In the genomic region with DNA sequence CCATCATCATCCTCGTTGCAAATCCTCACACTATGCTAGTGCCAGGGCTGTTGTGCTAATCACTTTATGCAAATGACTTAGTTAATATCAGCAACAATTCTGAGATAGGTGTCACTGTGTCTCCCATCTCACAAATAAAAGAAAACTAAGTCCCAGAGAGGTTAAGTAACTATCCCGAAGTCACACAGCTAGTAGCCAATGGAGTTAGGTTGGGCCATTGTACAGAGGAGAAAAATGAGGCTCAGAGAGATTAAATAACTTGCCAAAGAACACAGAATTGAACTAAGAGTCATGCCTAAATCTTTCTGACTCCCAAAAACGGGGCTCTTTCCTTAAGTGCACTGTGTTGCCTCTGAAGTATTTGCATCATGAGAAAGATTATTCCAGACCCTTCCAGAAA, we compare ENCODE assay signal across 30 cellular contexts.
"Had no signal": no experiment of that assay in that cellular context is flagged by ENCODE, and none has a peak within 500 bp of the region (broad histone marks: within the 10 kb centered on the region; RNA-seq: fewer than 3 reads in every experiment).

No MANE protein-coding gene starts in this region.

- H3K27me3 Mint-ChIP-seq: activated CD4-positive, alpha-beta T cell treated with anti-CD3 and anti-CD28 coated beads, Interleukin-2, amount 10 ng/mL, durations not matched to agents 7 days and 5 days had no signal

- H3K4me3 Mint-ChIP-seq: activated CD4-positive, alpha-beta T cell treated with anti-CD3 and anti-CD28 coated beads for 36 hours; activated CD4-positive, alpha-beta T cell treated with anti-CD3 and anti-CD28 coated beads, Interleukin-2, amount 10 ng/mL, durations not matched to agents 7 days and 5 days; activated CD8-positive, alpha-beta T cell treated with anti-CD3 and anti-CD28 coated beads, Interleukin-2, amount 10 ng/mL, durations not matched to agents 7 days and 5 days; activated naive CD4-positive, alpha-beta T cell treated with anti-CD3 and anti-CD28 coated beads, Interleukin-2, amount 10 ng/mL, durations not matched to agents 7 days and 5 days; activated naive CD8-positive, alpha-beta T cell; activated naive CD8-positive, alpha-beta T cell treated with anti-CD3 and anti-CD28 coated beads, Interleukin-2, amount 50 U/mL, for 24 hours; activated T-cell treated with anti-CD3 and anti-CD28 coated beads, Interleukin-2, amount 50 U/mL, for 24 hours; T-helper 1 cell treated with Interleukin-12 subunit alpha and Interleukin-12 subunit beta and Interleukin-4 antibody, amounts not matched to agents 30 μg/mL and 1 μg/mL, for 36 hours; T-helper 2 cell treated with Interferon-gamma antibody and Interleukin-4, amounts not matched to agents 5 μg/mL and 100 μg/mL, for 36 hours; WTC11 had no signal

- H3K9ac ChIP-seq: SK-N-SH had no signal

- H3K27me3 ChIP-seq: MG63, Peyer's patch, SJSA1 had no signal

- H3K9me3 ChIP-seq: Peyer's patch, SJSA1, SK-N-SH had no signal

- H3K4me1 ChIP-seq: Peyer's patch had no signal

- H3K27ac ChIP-seq: Peyer's patch, SJSA1 had no signal

- ATAC-seq: activated CD4-positive, alpha-beta T cell treated with anti-CD3 and anti-CD28 coated beads for 36 hours; activated CD4-positive, CD25-positive, alpha-beta regulatory T cell treated with anti-CD3 and anti-CD28 coated beads, Interleukin-2, amount 50 U/mL, for 24 hours; activated CD8-positive, alpha-beta T cell treated with anti-CD3 and anti-CD28 coated beads, Interleukin-2, amount 10 ng/mL, durations not matched to agents 7 days and 5 days; activated naive CD8-positive, alpha-beta T cell treated with anti-CD3 and anti-CD28 coated beads, Interleukin-2, amount 50 U/mL, for 24 hours; WTC11 had no signal

- DNase-seq: activated CD4-positive, alpha-beta T cell treated with anti-CD3 and anti-CD28 coated beads for 36 hours; activated CD4-positive, alpha-beta T cell treated with anti-CD3 and anti-CD28 coated beads, Interleukin-2, amount 10 ng/mL, durations not matched to agents 7 days and 5 days; activated CD4-positive, alpha-beta T cell treated with anti-CD3 and anti-CD28 coated beads, Interleukin-2, amount 50 U/mL, for 48 hours; activated CD8-positive, alpha-beta T cell treated with anti-CD3 and anti-CD28 coated beads, Interleukin-2, amount 10 ng/mL, durations not matched to agents 7 days and 5 days; activated gamma-delta T cell treated with Interleukin-2 at 50 U/mL for 16 hours; activated naive CD4-positive, alpha-beta T cell treated with anti-CD3 and anti-CD28 coated beads, Interleukin-2, amount 10 ng/mL, durations not matched to agents 7 days and 5 days; activated naive CD8-positive, alpha-beta T cell treated with anti-CD3 and anti-CD28 coated beads, Interleukin-2, amount 50 U/mL, for 24 hours; activated T-cell treated with anti-CD3 and anti-CD28 coated beads, Interleukin-2, amount 50 U/mL, for 24 hours; anterior cingulate cortex; central memory CD4-positive, alpha-beta T cell; Karpas-422; MV-4-11; NCI-H1092; NCI-H1436 treated with DMSO at 0.1 percent for 48 hours; NCI-H1694 treated with DMSO at 0.1 percent for 48 hours; NCI-H345; NCI-H524 treated with DMSO at 0.1 percent for 48 hours; NK-92 treated with Interleukin-12 subunit alpha and Interleukin-12 subunit beta, amount 100 ng/mL, for 24 hours; Peyer's patch; RPMI8226; SHP77 treated with DMSO at 0.1 percent for 48 hours; SK-N-SH had no signal

- H3K27ac Mint-ChIP-seq: activated CD4-positive, alpha-beta T cell treated with anti-CD3 and anti-CD28 coated beads for 36 hours; activated CD4-positive, alpha-beta T cell treated with anti-CD3 and anti-CD28 coated beads, Interleukin-2, amount 10 ng/mL, durations not matched to agents 7 days and 5 days; activated CD8-positive, alpha-beta T cell treated with anti-CD3 and anti-CD28 coated beads, Interleukin-2, amount 10 ng/mL, durations not matched to agents 7 days and 5 days; activated naive CD4-positive, alpha-beta T cell treated with anti-CD3 and anti-CD28 coated beads, Interleukin-2, amount 10 ng/mL, durations not matched to agents 7 days and 5 days; activated naive CD8-positive, alpha-beta T cell; activated naive CD8-positive, alpha-beta T cell treated with anti-CD3 and anti-CD28 coated beads, Interleukin-2, amount 50 U/mL, for 24 hours; activated T-cell treated with anti-CD3 and anti-CD28 coated beads, Interleukin-2, amount 50 U/mL, for 24 hours; T-helper 1 cell treated with Interleukin-12 subunit alpha and Interleukin-12 subunit beta and Interleukin-4 antibody, amounts not matched to agents 30 μg/mL and 1 μg/mL, for 36 hours; T-helper 2 cell treated with Interferon-gamma antibody and Interleukin-4, amounts not matched to agents 5 μg/mL and 100 μg/mL, for 36 hours had no signal

- H3K4me2 ChIP-seq: SK-N-SH had no signal

- H3K36me3 Mint-ChIP-seq: activated naive CD4-positive, alpha-beta T cell treated with anti-CD3 and anti-CD28 coated beads, Interleukin-2, amount 10 ng/mL, durations not matched to agents 7 days and 5 days; brain had no signal

- H3K4me3 ChIP-seq: MG63, Peyer's patch, SJSA1 had no signal

- H3K4me1 Mint-ChIP-seq: activated CD4-positive, alpha-beta T cell treated with anti-CD3 and anti-CD28 coated beads for 36 hours; activated CD4-positive, alpha-beta T cell treated with anti-CD3 and anti-CD28 coated beads, Interleukin-2, amount 10 ng/mL, durations not matched to agents 7 days and 5 days; activated naive CD4-positive, alpha-beta T cell treated with anti-CD3 and anti-CD28 coated beads, Interleukin-2, amount 10 ng/mL, durations not matched to agents 7 days and 5 days; activated naive CD8-positive, alpha-beta T cell treated with anti-CD3 and anti-CD28 coated beads, Interleukin-2, amount 50 U/mL, for 24 hours had no signal

- H3K36me3 ChIP-seq: MG63, Peyer's patch, SJSA1 had no signal
